Comparison of ENCODE assay signal across 8 cellular contexts in the genomic region with DNA sequence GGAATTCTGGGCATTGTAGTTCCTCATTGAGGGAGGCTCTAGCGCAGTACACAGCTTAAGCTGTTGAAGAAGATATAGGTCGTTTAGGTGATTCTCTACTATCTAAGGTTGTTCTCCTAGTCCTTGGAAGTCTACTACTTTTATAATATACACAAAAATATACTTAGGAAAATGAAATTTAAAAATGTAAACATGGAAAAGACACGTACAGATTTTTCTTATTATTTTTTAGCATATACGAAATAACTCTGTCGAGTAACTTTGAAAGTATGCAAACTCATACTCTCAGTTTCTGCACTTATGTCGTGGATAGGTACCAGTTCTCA. TPM values are rescaled to one million over a fixed set of nuclear protein-coding genes. Genes with fewer than 3 reads are reported as not detected.
DNase-seq lines count a peak whose midpoint lies in the region; ATAC-seq, FAIRE-seq and TF ChIP-seq lines count a peak whose summit lies in the region.

No MANE protein-coding gene starts in this region.

- no peak for TF ChIP-seq CTCF in keratinocyte (optimal IDR thresholded peaks at IDR 0.05 in 1 of 3, IDR thresholded peaks at IDR 0.05 in 1 of 3, conservative IDR thresholded peaks at IDR 0.05 in 1 of 3; ENCODE audit: extremely low read depth in 1 of 3, insufficient read depth in 2 of 3, low read length in 3 of 3)
- TF ChIP-seq CTCF in testis (IDR thresholded peaks at IDR 0.05) = no peak

- no peak for FAIRE-seq in keratinocyte (lab: Jason Lieb, UNC)

- peaks cover 11% of the 10 kb centered on the region for H3K36me3 Mint-ChIP-seq in activated T-cell treated with anti-CD3 and anti-CD28 coated beads, Interleukin-2, amount 50 U/mL, for 4 hours (ENCODE audit: insufficient read depth)
- H3K36me3 Mint-ChIP-seq in activated T-helper 1 cell treated with anti-CD3 and anti-CD28 coated beads, Interleukin-12 subunit alpha, Interleukin-12 subunit beta, Interleukin-2, Interleukin-4 antibody, amounts not matched to agents 30 ng/mL and 10 ng/mL and 1 ng/mL, durations not matched to agents 14 hours and 24 hours and 36 hours (ENCODE audit: low read depth) = peaks cover 14% of the 10 kb centered on the region

- intact Hi-C loops in activated T-helper 1 cell treated with anti-CD3 and anti-CD28 coated beads, Interleukin-12 subunit alpha, Interleukin-12 subunit beta, Interleukin-2, Interleukin-4 antibody, amounts not matched to agents 30 ng/mL and 10 ng/mL and 1 ng/mL, durations not matched to agents 14 hours and 24 hours and 36 hours (cut with micrococcal nuclease) = loop anchor here (1.0 to 10.0 kb wide), 7 partner anchors 10 to 1361 kb away; a partner anchor contains a TSS
- intact Hi-C loops in testis (cut with DNase I; ENCODE audit: low total_unique reads) = no loop called here

- no peak for DNase-seq in activated T-cell treated with anti-CD3 and anti-CD28 coated beads, Interleukin-2, amount 50 U/mL, for 4 hours
- no peak for DNase-seq in activated T-cell treated with anti-CD3 and anti-CD28 coated beads, Interleukin-2, amount 50 U/mL, for 48 hours
- DNase-seq in activated T-helper 1 cell treated with anti-CD3 and anti-CD28 coated beads, Interleukin-12 subunit alpha, Interleukin-12 subunit beta, Interleukin-2, Interleukin-4 antibody, amounts not matched to agents 30 ng/mL and 10 ng/mL and 1 ng/mL, durations not matched to agents 14 hours and 24 hours and 36 hours (ENCODE audit: low spot score) = no peak
- no peak for DNase-seq in keratinocyte (ENCODE audit: low read depth, low spot score)
- no peak for DNase-seq in HuH-7 (ENCODE audit: low spot score)
- DNase-seq in testis = no peak

- H2AFZ ChIP-seq in keratinocyte (ENCODE audit: control insufficient read depth, low read length) = peak overlapping the region; percentile 99

- no peak for TF ChIP-seq POLR2A in testis (IDR thresholded peaks at IDR 0.05)

- ATAC-seq in activated T-cell treated with anti-CD3 and anti-CD28 coated beads, Interleukin-2, amount 50 U/mL, for 4 hours = no peak
- no peak for ATAC-seq in HG02588 (IDR thresholded peaks at IDR 0.05; ENCODE audit: unreplicated experiment)

- peak overlapping the region; percentile 55 to 99 (median 99) for H3K4me3 ChIP-seq in keratinocyte (ENCODE audit: control insufficient read depth in 2 of 3, extremely low read depth in 1 of 3, insufficient read depth in 2 of 3, low read depth in 1 of 3, low read length in 3 of 3)
- peak overlapping the region; percentile 61 for H3K4me3 ChIP-seq in thymus (ENCODE audit: low read length)
- H3K4me3 ChIP-seq in testis = peak overlapping the region in 1 of 2 donors; percentile 62

- H3K9me3 Mint-ChIP-seq in activated T-cell treated with anti-CD3 and anti-CD28 coated beads, Interleukin-2, amount 50 U/mL, for 4 hours = no peaks in the 10 kb centered on the region
- no peaks in the 10 kb centered on the region for H3K9me3 Mint-ChIP-seq in activated T-helper 1 cell treated with anti-CD3 and anti-CD28 coated beads, Interleukin-12 subunit alpha, Interleukin-12 subunit beta, Interleukin-2, Interleukin-4 antibody, amounts not matched to agents 30 ng/mL and 10 ng/mL and 1 ng/mL, durations not matched to agents 14 hours and 24 hours and 36 hours

- dilution Hi-C loops in keratinocyte (cut with MboI; ENCODE audit: extremely low pct_ligation_motif_present, low sequenced_read_pairs) = no loop called here

- peaks cover 3% of the 10 kb centered on the region for H3K27me3 Mint-ChIP-seq in activated T-cell treated with anti-CD3 and anti-CD28 coated beads, Interleukin-2, amount 50 U/mL, for 4 hours (ENCODE audit: low read depth)
- peaks cover 4% of the 10 kb centered on the region for H3K27me3 Mint-ChIP-seq in activated T-helper 1 cell treated with anti-CD3 and anti-CD28 coated beads, Interleukin-12 subunit alpha, Interleukin-12 subunit beta, Interleukin-2, Interleukin-4 antibody, amounts not matched to agents 30 ng/mL and 10 ng/mL and 1 ng/mL, durations not matched to agents 14 hours and 24 hours and 36 hours (ENCODE audit: insufficient read depth)

- H3K27ac Mint-ChIP-seq in activated T-helper 1 cell treated with anti-CD3 and anti-CD28 coated beads, Interleukin-12 subunit alpha, Interleukin-12 subunit beta, Interleukin-2, Interleukin-4 antibody, amounts not matched to agents 30 ng/mL and 10 ng/mL and 1 ng/mL, durations not matched to agents 14 hours and 24 hours and 36 hours = peak overlapping the region; percentile 90

- H3K36me3 ChIP-seq in keratinocyte (ENCODE audit: control insufficient read depth in 2 of 2, extremely low read depth in 1 of 2, insufficient read depth in 2 of 2, low read length in 2 of 2) (no peaks in the 10 kb centered on the region), thymus (ENCODE audit: control insufficient read depth, insufficient read depth) (no peaks in the 10 kb centered on the region), testis (ENCODE audit: low read depth, missing control alignments) (no peaks in the 10 kb centered on the region)

- H3K4me1 ChIP-seq in keratinocyte (ENCODE audit: control insufficient read depth, extremely low read depth, insufficient read depth, low read length) (peaks cover 12% of the 10 kb centered on the region), thymus (ENCODE audit: control insufficient read depth, insufficient read depth, low read length) (peaks cover 4% of the 10 kb centered on the region), testis (no peaks in the 10 kb centered on the region)

- H3K27me3 ChIP-seq in keratinocyte (ENCODE audit: control insufficient read depth, extremely low read depth, insufficient read depth, low read length) = no peaks in the 10 kb centered on the region
- H3K27me3 ChIP-seq in thymus (ENCODE audit: control insufficient read depth, insufficient read depth) = no peaks in the 10 kb centered on the region
- no peaks in the 10 kb centered on the region for H3K27me3 ChIP-seq in testis

- WGBS in thymus = 39% methylated on average over 6 of the region's 6 CpGs
- WGBS in testis, 2 donors = 18 to 29% methylated on average over 6 of the region's 6 CpGs

- peak overlapping the region; percentile 96 for H3K4me3 Mint-ChIP-seq in activated T-cell treated with anti-CD3 and anti-CD28 coated beads, Interleukin-2, amount 50 U/mL, for 4 hours
- H3K4me3 Mint-ChIP-seq in activated T-helper 1 cell treated with anti-CD3 and anti-CD28 coated beads, Interleukin-12 subunit alpha, Interleukin-12 subunit beta, Interleukin-2, Interleukin-4 antibody, amounts not matched to agents 30 ng/mL and 10 ng/mL and 1 ng/mL, durations not matched to agents 14 hours and 24 hours and 36 hours = peak overlapping the region; percentile 99

- H3K9me1 ChIP-seq in keratinocyte (ENCODE audit: control insufficient read depth, extremely low read depth, insufficient read depth, low read length) = no peaks in the 10 kb centered on the region

- H3K4me2 ChIP-seq in keratinocyte (ENCODE audit: control insufficient read depth, extremely low read depth, insufficient read depth, low read depth, low read length) = peak overlapping the region; percentile 98

- H3K9me3 ChIP-seq in keratinocyte (ENCODE audit: control insufficient read depth, low read depth, low read length) (no peaks in the 10 kb centered on the region), thymus (ENCODE audit: control insufficient read depth) (no peaks in the 10 kb centered on the region), testis (no peaks in the 10 kb centered on the region)

- H3K79me2 ChIP-seq in keratinocyte (ENCODE audit: control insufficient read depth, insufficient read depth, low read length) = peaks cover 32% of the 10 kb centered on the region

- H3K27ac ChIP-seq in keratinocyte (ENCODE audit: control insufficient read depth, insufficient read depth, low read length) (peak overlapping the region; percentile 86), thymus (ENCODE audit: low read depth) (no peak overlapping the region), testis (no peak overlapping the region)

- peaks cover 20% of the 10 kb centered on the region for H3K4me1 Mint-ChIP-seq in activated T-cell treated with anti-CD3 and anti-CD28 coated beads, Interleukin-2, amount 50 U/mL, for 4 hours (ENCODE audit: low read depth)
- H3K4me1 Mint-ChIP-seq in activated T-helper 1 cell treated with anti-CD3 and anti-CD28 coated beads, Interleukin-12 subunit alpha, Interleukin-12 subunit beta, Interleukin-2, Interleukin-4 antibody, amounts not matched to agents 30 ng/mL and 10 ng/mL and 1 ng/mL, durations not matched to agents 14 hours and 24 hours and 36 hours (ENCODE audit: low read depth) = peaks cover 32% of the 10 kb centered on the region

- H4K20me1 ChIP-seq in keratinocyte (ENCODE audit: control insufficient read depth, extremely low read depth, insufficient read depth, low read length) = no peaks in the 10 kb centered on the region

- peak overlapping the region; percentile 94 for H3K9ac ChIP-seq in keratinocyte (ENCODE audit: control insufficient read depth, extremely low read depth, insufficient read depth, low read length)

RNA-seq across cellular contexts. Expression of a gene that starts 0.3 kb away (rescaled TPM):
- total RNA-seq in activated T-cell treated with anti-CD3 and anti-CD28 coated beads, Interleukin-2, amount 50 U/mL, for 4 hours = 10 to 100 TPM; 37.2 to 47.3 (median 42.1) TPM
- 50.3 and 50.4 TPM in 2 replicates for total RNA-seq in activated T-helper 1 cell treated with anti-CD3 and anti-CD28 coated beads, Interleukin-12 subunit alpha, Interleukin-12 subunit beta, Interleukin-2, Interleukin-4 antibody, amounts not matched to agents 30 ng/mL and 10 ng/mL and 1 ng/mL, durations not matched to agents 14 hours and 24 hours and 36 hours
- 19.3 to 41.7 TPM (median 27.7 TPM) in 3 replicates for polyA plus RNA-seq in keratinocyte
- polyA plus RNA-seq in keratinocyte (2011; ENCODE audit: low read depth) = 7.4 TPM
- polyA plus RNA-seq in keratinocyte (2011; cell fraction: cytosol; rRNA removed) = 13.9 and 30.1 TPM in 2 replicates
- polyA plus RNA-seq in keratinocyte (2011; cell fraction: nucleus; rRNA removed) = 39.1 and 65.9 TPM in 2 replicates
- polyA plus RNA-seq in keratinocyte (2012; ENCODE audit: low replicate concordance) = 17.2 and 22.2 TPM in 2 replicates
- 4.4 to 22.6 TPM (median 14.3 TPM) in 3 replicates for polyA minus RNA-seq in keratinocyte
- polyA minus RNA-seq in keratinocyte (2011; cell fraction: cytosol; rRNA and poly(A)+ RNA removed) = 6.9 TPM
- polyA minus RNA-seq in keratinocyte (2011; cell fraction: nucleus; rRNA and poly(A)+ RNA removed) = 21.1 and 39.7 TPM in 2 replicates
- 65.6 TPM for polyA plus RNA-seq in thymus
- total RNA-seq in testis = 10 to 100 TPM; 31.2 to 40.2 TPM
- polyA plus RNA-seq in testis (ENCODE audit: insufficient read depth, low read depth, low replicate concordance) = 24.8 TPM

RNA-seq across cellular contexts. Expression of a gene that starts 10.2 kb away (rescaled TPM):
- total RNA-seq in activated T-cell treated with anti-CD3 and anti-CD28 coated beads, Interleukin-2, amount 50 U/mL, for 4 hours = 10 to 100 TPM; 55.2 to 57.8 (median 57.8) TPM
- 54.2 and 56.3 TPM in 2 replicates for total RNA-seq in activated T-helper 1 cell treated with anti-CD3 and anti-CD28 coated beads, Interleukin-12 subunit alpha, Interleukin-12 subunit beta, Interleukin-2, Interleukin-4 antibody, amounts not matched to agents 30 ng/mL and 10 ng/mL and 1 ng/mL, durations not matched to agents 14 hours and 24 hours and 36 hours
- polyA plus RNA-seq in keratinocyte (24.6 to 37.4 TPM (median 28.6 TPM) in 3 replicates), thymus (38.1 TPM), testis (ENCODE audit: insufficient read depth, low read depth, low replicate concordance) (6.9 TPM)
- polyA plus RNA-seq in keratinocyte (2011; ENCODE audit: low read depth) = 127 TPM
- polyA plus RNA-seq in keratinocyte (2011; cell fraction: cytosol; rRNA removed) = 20.2 and 29.4 TPM in 2 replicates
- 30.2 and 47.0 TPM in 2 replicates for polyA plus RNA-seq in keratinocyte (2011; cell fraction: nucleus; rRNA removed)
- polyA plus RNA-seq in keratinocyte (2012; ENCODE audit: low replicate concordance) = 40.2 and 42.2 TPM in 2 replicates
- 1.6 to 20.7 TPM (median 12.1 TPM) in 3 replicates for polyA minus RNA-seq in keratinocyte
- polyA minus RNA-seq in keratinocyte (2011; cell fraction: cytosol; rRNA and poly(A)+ RNA removed) = 5.8 TPM
- 9.1 and 22.0 TPM in 2 replicates for polyA minus RNA-seq in keratinocyte (2011; cell fraction: nucleus; rRNA and poly(A)+ RNA removed)
- total RNA-seq in testis = 10 to 100 TPM; 40.8 to 48.0 TPM
